Comparison of ENCODE assay signal across 8 cellular contexts in the genomic region with DNA sequence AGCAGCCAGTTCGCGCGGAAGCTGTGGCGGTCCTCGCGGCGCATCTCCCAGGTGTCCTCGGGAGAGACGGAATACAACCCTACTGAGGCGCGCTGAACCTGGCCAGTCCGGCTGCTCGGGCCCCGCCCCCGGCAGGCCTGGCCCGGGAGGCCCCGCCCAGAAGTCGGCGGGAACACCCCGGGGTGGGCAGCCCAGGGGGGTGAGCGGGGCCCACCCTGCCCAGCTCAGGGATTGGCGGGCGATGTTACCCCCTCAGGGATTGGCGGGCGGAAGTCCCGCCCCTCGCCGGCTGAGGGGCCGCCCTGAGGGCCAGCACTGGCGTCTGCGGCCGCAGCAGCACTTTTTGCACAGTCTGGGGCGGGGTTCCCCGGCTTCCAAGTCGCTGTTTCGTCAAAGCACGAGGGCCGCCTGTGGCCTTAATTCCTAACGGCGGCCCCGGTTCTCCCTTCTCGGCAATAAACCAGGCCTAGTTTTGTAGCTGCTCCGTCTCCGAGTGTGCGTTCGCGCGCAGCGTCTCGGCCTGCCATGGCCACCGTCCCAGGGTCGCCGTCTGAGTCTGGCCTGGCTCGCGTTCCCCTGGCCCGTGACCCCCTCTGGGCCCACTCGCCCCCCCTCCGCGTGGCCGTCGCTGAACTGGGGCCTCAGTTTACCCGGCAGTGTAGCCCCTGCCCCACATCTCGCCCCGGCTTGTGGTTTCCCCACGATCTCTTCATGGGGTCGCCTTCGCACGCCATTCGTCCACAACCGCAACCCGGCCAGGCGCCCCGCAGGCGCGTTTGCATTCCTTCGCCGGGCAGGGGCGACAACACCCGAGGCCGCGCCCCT. TPM values are rescaled to one million over a fixed set of nuclear protein-coding genes. Genes with fewer than 3 reads are reported as not detected.
DNase-seq lines count a peak whose midpoint lies in the region; ATAC-seq and TF ChIP-seq lines count a peak whose summit lies in the region.

No MANE protein-coding gene starts in this region.

- H3K27me3 ChIP-seq in cardiac muscle cell (no peaks in the 10 kb centered on the region), parathyroid adenoma (ENCODE audit: control insufficient read depth, insufficient read depth, low read length) (no peaks in the 10 kb centered on the region), tibial nerve (no peaks in the 10 kb centered on the region)

- no peaks in the 10 kb centered on the region for H3K27me3 Mint-ChIP-seq in activated naive CD8-positive, alpha-beta T cell treated with anti-CD3 and anti-CD28 coated beads, Interleukin-2, amount 10 ng/mL, durations not matched to agents 7 days and 5 days

- H3K27ac Mint-ChIP-seq in activated naive CD8-positive, alpha-beta T cell treated with anti-CD3 and anti-CD28 coated beads, Interleukin-2, amount 10 ng/mL, durations not matched to agents 7 days and 5 days: peak overlapping the region; percentile 79

- H3K9ac ChIP-seq in parathyroid adenoma: peak overlapping the region; percentile 55

- H3K4me3 Mint-ChIP-seq in activated naive CD8-positive, alpha-beta T cell treated with anti-CD3 and anti-CD28 coated beads, Interleukin-2, amount 10 ng/mL, durations not matched to agents 7 days and 5 days: peak overlapping the region; percentile 74

- H3K4me2 ChIP-seq in parathyroid adenoma (ENCODE audit: low read length): peak overlapping the region; percentile 49

- 1 to 5% methylated on average over 20 to 53 of the region's 81 CpGs for WGBS in tibial nerve, 2 donors

- H3K9me3 Mint-ChIP-seq in activated naive CD8-positive, alpha-beta T cell treated with anti-CD3 and anti-CD28 coated beads, Interleukin-2, amount 10 ng/mL, durations not matched to agents 7 days and 5 days: no peaks in the 10 kb centered on the region

- H3K36me3 Mint-ChIP-seq in activated naive CD8-positive, alpha-beta T cell treated with anti-CD3 and anti-CD28 coated beads, Interleukin-2, amount 10 ng/mL, durations not matched to agents 7 days and 5 days: peaks cover 7% of the 10 kb centered on the region

- H3K9me3 ChIP-seq in cardiac muscle cell (ENCODE audit: low read depth): no peaks in the 10 kb centered on the region
- H3K9me3 ChIP-seq in parathyroid adenoma (ENCODE audit: control insufficient read depth, low read length): no peaks in the 10 kb centered on the region
- no peaks in the 10 kb centered on the region for H3K9me3 ChIP-seq in tibial nerve

- H3K27ac ChIP-seq in cardiac muscle cell (peak overlapping the region; percentile 73), parathyroid adenoma (peak overlapping the region; percentile 58), tibial nerve (peak overlapping the region; percentile 67 to 92 (median 86))

- in situ Hi-C loops in SK-MEL-5 (cut with HindIII; ENCODE audit: low pct_unique_long_range_greater_than_20kb, low sequenced_read_pairs): no loop called here

- H2AFZ ChIP-seq in parathyroid adenoma: peak overlapping the region; percentile 96

- ATAC-seq in GM18907 (IDR thresholded peaks at IDR 0.05; ENCODE audit: unreplicated experiment): peak; percentile 64
- peak; percentile 75 for ATAC-seq in HG03097 (IDR thresholded peaks at IDR 0.05; ENCODE audit: low FRiP score, unreplicated experiment)
- ATAC-seq in activated naive CD8-positive, alpha-beta T cell treated with anti-CD3 and anti-CD28 coated beads, Interleukin-2, amount 10 ng/mL, durations not matched to agents 7 days and 5 days (ENCODE audit: low read depth): peak; percentile 95

- peak; percentile 75 to 90 for TF ChIP-seq POLR2A in tibial nerve (IDR thresholded peaks at IDR 0.05)

- no peaks in the 10 kb centered on the region for H3K36me3 ChIP-seq in cardiac muscle cell
- H3K36me3 ChIP-seq in parathyroid adenoma (ENCODE audit: control insufficient read depth, insufficient read depth, low read length): no peaks in the 10 kb centered on the region
- peaks cover 0 to 48% (median 4%) of the 10 kb centered on the region in 3 donors for H3K36me3 ChIP-seq in tibial nerve

- H3K4me3 ChIP-seq in cardiac muscle cell: peak overlapping the region; percentile 19
- peak overlapping the region; percentile 38 for H3K4me3 ChIP-seq in parathyroid adenoma (ENCODE audit: low read depth, low read length)
- peak overlapping the region; percentile 52 to 67 (median 62) for H3K4me3 ChIP-seq in tibial nerve

- peaks cover 17% of the 10 kb centered on the region for H3K4me1 Mint-ChIP-seq in activated naive CD8-positive, alpha-beta T cell treated with anti-CD3 and anti-CD28 coated beads, Interleukin-2, amount 10 ng/mL, durations not matched to agents 7 days and 5 days

- peak; percentile 39 for DNase-seq in SK-MEL-5 (ENCODE audit: low read depth, low spot score)
- DNase-seq in activated naive CD8-positive, alpha-beta T cell treated with anti-CD3 and anti-CD28 coated beads, Interleukin-2, amount 10 ng/mL, durations not matched to agents 7 days and 5 days: peak; percentile 89
- peak; percentile 83 to 97 for DNase-seq in cardiac muscle cell (ENCODE audit: low read depth in 1 of 2, low spot score in 1 of 2)
- peak; percentile 70 to 80 for DNase-seq in tibial nerve (ENCODE audit: low spot score in 2 of 2)
- no peak for DNase-seq in DMS79 (lab: John Stamatoyannopoulos, UW)

- TF ChIP-seq EP300 in tibial nerve (IDR thresholded peaks at IDR 0.05): peak; percentile 52 to 92

- TF ChIP-seq CTCF in cardiac muscle cell (IDR thresholded peaks at IDR 0.05; ENCODE audit: low read depth, low read length): no peak
- TF ChIP-seq CTCF in parathyroid adenoma (IDR thresholded peaks at IDR 0.05): no peak
- peak in 2 of 5 experiments; percentile 20 to 32 for TF ChIP-seq CTCF in tibial nerve (IDR thresholded peaks at IDR 0.05)

- H3K4me1 ChIP-seq in cardiac muscle cell (ENCODE audit: low read depth) (no peaks in the 10 kb centered on the region), parathyroid adenoma (peaks cover 5% of the 10 kb centered on the region), tibial nerve (peaks cover 0 to 16% (median 2%) of the 10 kb centered on the region in 4 donors)

- no peaks in the 10 kb centered on the region for H3K79me2 ChIP-seq in parathyroid adenoma

- POLR2A ChIA-PET in activated naive CD8-positive, alpha-beta T cell treated with anti-CD3 and anti-CD28 coated beads, Interleukin-2, amount 10 ng/mL, durations not matched to agents 7 days and 5 days (lab: Charles Lee): interaction anchor here (0.6 to 2.9 kb wide), 14 partner anchors 10 to 377 kb away, joined by 3 to 11 read pairs (median 3); partner anchors contain the start of genes NBEAL2 and PTPN23

RNA-seq across cellular contexts. Expression of gene NBEAL2, which starts 30.0 kb away (rescaled TPM):
- total RNA-seq in SK-MEL-5 (2014; rRNA removed; shearing (Covaris generic)): 5.3 and 6.1 TPM in 2 replicates
- 10.2 and 10.9 TPM in 2 replicates for polyA plus RNA-seq in SK-MEL-5 (2015; cell fraction: cytosol; rRNA removed)
- polyA plus RNA-seq in SK-MEL-5 (2015; cell fraction: nucleus; rRNA removed): 100 and 116 TPM in 2 replicates
- 100 to 1,000 TPM; 165 to 178 TPM for total RNA-seq in activated naive CD8-positive, alpha-beta T cell treated with anti-CD3 and anti-CD28 coated beads, Interleukin-2, amount 10 ng/mL, durations not matched to agents 7 days and 5 days
- total RNA-seq in cardiac muscle cell (10.6 and 14.2 TPM in 2 replicates), tibial nerve (10 to 100 TPM; 25.3 to 92.1 (median 26.6) TPM)
- polyA plus RNA-seq in cardiac muscle cell: 7.8 and 8.3 TPM in 2 replicates

RNA-seq across cellular contexts. Expression of gene CCDC12, which starts 32.9 kb away (rescaled TPM):
- 21.5 and 24.6 TPM in 2 replicates for total RNA-seq in SK-MEL-5 (2014; rRNA removed; shearing (Covaris generic))
- polyA plus RNA-seq in SK-MEL-5 (2015; cell fraction: cytosol; rRNA removed): 28.3 and 31.4 TPM in 2 replicates
- polyA plus RNA-seq in SK-MEL-5 (2015; cell fraction: nucleus; rRNA removed): 21.1 and 24.3 TPM in 2 replicates
- total RNA-seq in activated naive CD8-positive, alpha-beta T cell treated with anti-CD3 and anti-CD28 coated beads, Interleukin-2, amount 10 ng/mL, durations not matched to agents 7 days and 5 days: 10 to 100 TPM; 58.6 to 60.0 TPM
- total RNA-seq in cardiac muscle cell (43.9 and 53.8 TPM in 2 replicates), tibial nerve (10 to 100 TPM; 36.9 to 59.4 (median 50.2) TPM)
- polyA plus RNA-seq in cardiac muscle cell: 73.1 and 78.4 TPM in 2 replicates
